ENCODE assay signal across 8 cellular contexts in the genomic region with DNA sequence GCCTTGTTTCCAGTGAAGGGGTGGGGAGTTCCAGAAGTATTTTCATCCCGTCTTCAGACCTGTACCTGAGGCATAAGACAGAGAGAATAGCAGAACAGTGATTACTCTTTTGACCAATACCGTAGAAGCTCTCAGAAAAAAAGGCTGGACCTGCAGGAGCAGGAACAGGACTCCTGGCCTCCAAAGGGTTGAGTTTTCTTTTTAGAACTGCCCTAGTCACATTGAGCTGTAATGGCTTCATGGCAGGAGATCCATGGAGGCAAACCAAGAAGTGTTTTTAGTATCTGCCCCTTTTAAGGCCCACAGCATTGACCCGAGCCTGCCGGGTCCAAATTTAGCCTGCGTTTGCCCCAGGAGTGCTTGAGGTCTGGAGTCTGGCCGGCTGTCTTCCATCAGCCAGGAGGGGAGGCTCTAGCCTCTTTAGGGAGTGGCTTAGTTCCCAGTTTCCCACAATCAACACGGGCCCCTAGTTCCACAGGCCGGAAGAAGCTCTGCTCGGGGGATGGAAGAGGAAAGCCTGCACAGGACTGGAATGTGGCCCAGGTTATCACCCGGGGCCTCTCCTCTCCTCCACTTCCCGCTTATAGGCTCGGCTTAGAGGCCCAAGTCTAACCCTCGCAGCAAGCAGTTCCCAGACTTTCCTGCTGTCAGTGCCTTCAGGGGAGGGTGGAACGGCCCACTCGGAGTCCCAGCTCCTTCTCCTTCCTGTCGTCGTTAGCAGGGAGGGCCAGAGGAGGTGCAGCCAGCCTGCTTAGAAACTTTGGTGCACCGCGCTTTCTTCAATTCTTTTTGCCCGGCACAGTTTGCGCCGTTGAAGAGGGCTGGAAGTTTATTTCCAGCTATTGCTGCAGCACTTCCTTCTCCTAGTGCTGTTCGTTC.
A peak's percentile ranks its signal among the peaks of the same experiment; 100 is the strongest.
DNase-seq lines count a peak whose midpoint lies in the region; ATAC-seq and TF ChIP-seq lines count a peak whose summit lies in the region.
"Had no signal": no experiment of that assay in that cellular context is flagged by ENCODE, and none has a peak within 500 bp of the region (broad histone marks: within the 10 kb centered on the region; RNA-seq: fewer than 3 reads in every experiment).

No MANE protein-coding gene starts in this region.

- no peaks in the 10 kb centered on the region for H3K27me3 ChIP-seq in colonic mucosa
- no peaks in the 10 kb centered on the region for H3K27me3 ChIP-seq in right lobe of liver
- H3K27me3 ChIP-seq in thymus (ENCODE audit: control insufficient read depth, insufficient read depth), result no peaks in the 10 kb centered on the region
- H3K27me3 ChIP-seq: SJSA1 had no signal

- DNase-seq in colonic mucosa (peak; percentile 61), right lobe of liver (peak; percentile 50 to 66 (median 64))

- TF ChIP-seq POLR2A in right lobe of liver (IDR thresholded peaks at IDR 0.05), result no peak

- ATAC-seq in right lobe of liver (peak; percentile 35 to 65 (median 54)), GM19351 (IDR thresholded peaks at IDR 0.05; ENCODE audit: unreplicated experiment) (no peak), GM21515 (IDR thresholded peaks at IDR 0.05; ENCODE audit: unreplicated experiment) (no peak), HG02885 (IDR thresholded peaks at IDR 0.05; ENCODE audit: poor library complexity, unreplicated experiment) (no peak)

- H3K4me3 ChIP-seq in colonic mucosa (peak overlapping the region; percentile 19), right lobe of liver (no peak overlapping the region), thymus (ENCODE audit: low read length) (peak overlapping the region; percentile 53)
- H3K4me3 ChIP-seq: SJSA1 had no signal

- peaks cover 5% of the 10 kb centered on the region for H3K4me1 ChIP-seq in colonic mucosa
- peaks cover 0 to 31% (median 7%) of the 10 kb centered on the region in 4 donors for H3K4me1 ChIP-seq in right lobe of liver
- H3K4me1 ChIP-seq in thymus (ENCODE audit: control insufficient read depth, insufficient read depth, low read length), result peaks cover 58% of the 10 kb centered on the region

- 17% methylated on average over 6 of the region's 23 CpGs for WGBS in right lobe of liver (ENCODE audit: insufficient coverage, low coverage, low lambda C conversion rate, missing lambda C conversion rate)
- 71% methylated on average over 23 of the region's 23 CpGs for WGBS in thymus

- intact Hi-C loops in colonic mucosa (cut with DNase I) (no loop called here), right lobe of liver (cut with DNase I) (no loop called here)

- H3K36me3 ChIP-seq in KOPT-K1 (ENCODE audit: insufficient read depth, low read length), result peaks cover 27% of the 10 kb centered on the region
- H3K36me3 ChIP-seq in colonic mucosa, result no peaks in the 10 kb centered on the region
- H3K36me3 ChIP-seq in right lobe of liver, result no peaks in the 10 kb centered on the region
- H3K36me3 ChIP-seq in thymus (ENCODE audit: control insufficient read depth, insufficient read depth), result peaks cover 3% of the 10 kb centered on the region

- H3K9me3 ChIP-seq in KOPT-K1 (ENCODE audit: insufficient read depth, low read length, poor library complexity, severe bottlenecking) (no peaks in the 10 kb centered on the region), colonic mucosa (no peaks in the 10 kb centered on the region), right lobe of liver (no peaks in the 10 kb centered on the region), thymus (ENCODE audit: control insufficient read depth) (no peaks in the 10 kb centered on the region)
- H3K9me3 ChIP-seq: SJSA1 had no signal

- H3K27ac ChIP-seq in KOPT-K1 (ENCODE audit: low read depth, low read length, poor library complexity, severe bottlenecking) (peak overlapping the region; percentile 87), colonic mucosa (peak overlapping the region; percentile 71), right lobe of liver (peak overlapping the region; percentile 64 to 84 (median 75)), thymus (ENCODE audit: low read depth) (peak overlapping the region; percentile 96)

- TF ChIP-seq CTCF in colonic mucosa (IDR thresholded peaks at IDR 0.05) (no peak), right lobe of liver (IDR thresholded peaks at IDR 0.05) (no peak)

- peak overlapping the region; percentile 37 to 56 for H3K9ac ChIP-seq in colonic mucosa (ENCODE audit: low read depth in 2 of 2, low read length in 2 of 2)

Comparison
In these comparisons a context has a peak if more than half of its experiments do, and no peak if none do; other contexts are left out.
1. H3K4me3 ChIP-seq: peak in colonic mucosa (single experiment) and thymus (single experiment); none in right lobe of liver (0 of 3).
2. ATAC-seq: peak in right lobe of liver (4 of 4); none in GM19351 (single experiment), GM21515 (single experiment) and HG02885 (single experiment).
3. Peak in every context shown above with its lines, with median percentiles within 50 percentile points of each other: H3K27ac ChIP-seq.